ENCODE assay signal across 8 cellular contexts in genomic region chr1:222167111-222167510, GRCh38.
DNase-seq lines count a peak whose midpoint lies in the region; ATAC-seq and TF ChIP-seq lines count a peak whose summit lies in the region.

No MANE protein-coding gene starts in this region.

- H3K27ac ChIP-seq in HEK293 (ENCODE audit: extremely low read depth, low read depth, low read length) = no peak overlapping the region

- ATAC-seq in HG03135 (IDR thresholded peaks at IDR 0.05; ENCODE audit: unreplicated experiment) = no peak
- ATAC-seq in GM18907 (IDR thresholded peaks at IDR 0.05; ENCODE audit: unreplicated experiment) = no peak

- no peak overlapping the region for H3K4me3 ChIP-seq in HEK293 (ENCODE audit: low read depth, low read length)

- no peak for TF ChIP-seq CTCF in HEK293 (tag by site-specific recombination; IDR thresholded peaks at IDR 0.05)

- H3K36me3 ChIP-seq in HEK293 (ENCODE audit: control insufficient read depth in 2 of 2, insufficient read depth in 1 of 2, low read length in 2 of 2) = no peaks in the 10 kb centered on the region

- CTCF ChIA-PET in HEK293 (lab: Yijun Ruan, JAX) = interaction anchor here (0.6 to 1.1 kb wide), 5 partner anchors 206 to 844 kb away, joined by 3 to 7 read pairs (median 4); no protein-coding TSS in a partner anchor

- H3K9me3 ChIP-seq in HEK293 (ENCODE audit: control insufficient read depth, insufficient read depth, low read depth, low read length) = no peaks in the 10 kb centered on the region

- peak; percentile 37 to 49 for DNase-seq in activated T-cell treated with anti-CD3 and anti-CD28 coated beads, Interleukin-2, amount 50 U/mL, for 48 hours
- no peak for DNase-seq in activated T-cell treated with anti-CD3 and anti-CD28 coated beads for 4 hours
- DNase-seq in NCI-H82 treated with DMSO at 0.1 percent for 48 hours (lab: John Stamatoyannopoulos, UW; ENCODE audit: unreplicated experiment) = peak; percentile 3
- DNase-seq in dedifferentiated amniotic fluid mesenchymal stem cell (ENCODE audit: extremely low spot score) = peak; percentile 58
- peak; percentile 35 for DNase-seq in mucosa of gallbladder (ENCODE audit: low spot score)

- H3K4me1 ChIP-seq in HEK293 (ENCODE audit: control insufficient read depth, insufficient read depth, low read length) = no peaks in the 10 kb centered on the region

- POLR2A ChIA-PET in HEK293 (lab: Yijun Ruan, JAX) = no interaction called here

TF ChIP-seq in HEK293, 187 proteins besides CTCF, POLR2A, EP300 and RAD21:
- peak; percentile 44; the same call in 1 of the 2 replicates for TF ChIP-seq ZFHX2 (tag by site-specific recombination; conservative IDR thresholded peaks at IDR 0.05)
- no peak for TF ChIP-seq ZNF692 (tag by site-specific recombination; IDR thresholded peaks at IDR 0.05)
